In the genomic region with DNA sequence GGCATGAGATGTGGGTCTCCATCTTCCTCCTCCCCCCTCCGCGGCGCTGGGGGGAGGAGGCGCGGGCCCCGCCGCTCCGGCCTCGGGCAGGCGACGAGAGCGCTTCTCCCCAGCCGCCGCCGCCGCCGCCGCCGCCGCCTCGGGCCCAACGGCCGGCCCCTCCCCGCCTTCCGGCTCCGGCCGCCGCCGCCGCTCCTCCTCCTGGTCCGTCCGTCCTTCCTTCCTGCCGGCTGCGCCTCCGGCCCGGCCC, we compare ENCODE assay signal across 8 cellular contexts. TPM values are rescaled to one million over a fixed set of nuclear protein-coding genes. Genes with fewer than 3 reads are reported as not detected.
A peak's percentile ranks its signal among the peaks of the same experiment; 100 is the strongest.
DNase-seq lines count a peak whose midpoint lies in the region; ATAC-seq and TF ChIP-seq lines count a peak whose summit lies in the region.

No MANE protein-coding gene starts in this region.

- peak overlapping the region; percentile 92 for H3K18ac ChIP-seq in neuronal stem cell (ENCODE audit: low read length)

- peak; percentile 70 for DNase-seq in activated CD4-positive, alpha-beta T cell treated with anti-CD3 and anti-CD28 coated beads for 48 hours
- DNase-seq in activated CD4-positive, alpha-beta T cell treated with anti-CD3 and anti-CD28 coated beads, Interleukin-2, amount 50 U/mL, for 4 hours, result no peak
- DNase-seq in GM23338 (ENCODE audit: low spot score) (peak; percentile 75), UCSD-AML1 (lab: John Stamatoyannopoulos, UW; ENCODE audit: unreplicated experiment) (peak; percentile 81), fibroblast of lung (ENCODE audit: low read depth in 2 of 2) (peak in 1 of 2 donors; percentile 64), neuronal stem cell (ENCODE audit: low spot score) (no peak)
- DNase-seq in stimulated activated naive CD4-positive, alpha-beta T cell treated with Interleukin-2 at 50 U/mL for 16 hours (lab: John Stamatoyannopoulos, UW), result no peak

- peaks cover 4% of the 10 kb centered on the region; the same call in 1 of the 3 replicates for H3K36me3 Mint-ChIP-seq in GM23338 (ENCODE audit: low read depth)

- no peak overlapping the region for H3K4ac ChIP-seq in neuronal stem cell (ENCODE audit: low read length)

- H3K4me3 ChIP-seq in GM23338 (peak overlapping the region; percentile 65), KMS-11 (IDR thresholded peaks at IDR 0.05; ENCODE audit: insufficient read depth, low read depth, low read length) (no peak overlapping the region), fibroblast of lung (replicated peaks in 1 of 4; ENCODE audit: control extremely low read depth in 1 of 4, insufficient read depth in 1 of 4, low read depth in 3 of 4, low read length in 4 of 4) (peak overlapping the region; percentile 40 to 76 (median 72)), neuronal stem cell (ENCODE audit: low read length in 2 of 2) (peak overlapping the region; percentile 81 to 93)

- peak overlapping the region; percentile 92 for H2AK5ac ChIP-seq in neuronal stem cell (ENCODE audit: low read depth, low read length)

- H3K27me3 ChIP-seq in GM23338 (ENCODE audit: insufficient read depth) (peaks cover 79% of the 10 kb centered on the region), KMS-11 (ENCODE audit: insufficient read depth, low read depth) (no peaks in the 10 kb centered on the region), fibroblast of lung (ENCODE audit: control insufficient read depth, insufficient read depth, low read length) (no peaks in the 10 kb centered on the region), neuronal stem cell (ENCODE audit: control insufficient read depth in 3 of 3, insufficient read depth in 3 of 3, low read depth in 1 of 3, low read length in 3 of 3) (peaks cover 0 to 32% (median 0%) of the 10 kb centered on the region in 3 experiments)

- H3F3A ChIP-seq in GM23338 (replicated peaks; ENCODE audit: low read depth), result peaks cover 31% of the 10 kb centered on the region

- H3K79me2 ChIP-seq in GM23338 (replicated peaks; ENCODE audit: insufficient read depth) (peaks cover 16% of the 10 kb centered on the region; the same call in 1 of the 2 replicates), KMS-11 (ENCODE audit: insufficient read depth, low read depth) (peaks cover 83% of the 10 kb centered on the region), fibroblast of lung (ENCODE audit: control insufficient read depth, insufficient read depth, low read length) (peaks cover 76% of the 10 kb centered on the region)

- H4K8ac ChIP-seq in neuronal stem cell (ENCODE audit: low read depth, low read length), result no peak overlapping the region

- no peak overlapping the region for H3K27ac Mint-ChIP-seq in GM23338

- H3K4me1 Mint-ChIP-seq in GM23338, result peaks cover 47% of the 10 kb centered on the region

- peaks cover 8% of the 10 kb centered on the region for H3K79me1 ChIP-seq in neuronal stem cell (ENCODE audit: low read depth, low read length)

- H3K9me3 Mint-ChIP-seq in GM23338, result no peaks in the 10 kb centered on the region; the same call in 2 of the 3 replicates

- H2BK5ac ChIP-seq in neuronal stem cell (ENCODE audit: low read length), result peak overlapping the region; percentile 95

- peaks cover 77% of the 10 kb centered on the region for H3K27me3 Mint-ChIP-seq in GM23338 (ENCODE audit: insufficient read depth, low read depth, poor library complexity)

- H3K36me3 ChIP-seq in GM23338 (ENCODE audit: insufficient read depth), result no peaks in the 10 kb centered on the region
- no peaks in the 10 kb centered on the region for H3K36me3 ChIP-seq in KMS-11 (ENCODE audit: insufficient read depth)
- peaks cover 2% of the 10 kb centered on the region for H3K36me3 ChIP-seq in fibroblast of lung (ENCODE audit: control insufficient read depth, insufficient read depth, low read length)
- peaks cover 0 to 6% of the 10 kb centered on the region in 2 donors for H3K36me3 ChIP-seq in neuronal stem cell (replicated peaks in 1 of 2; ENCODE audit: control insufficient read depth in 2 of 2, insufficient read depth in 2 of 2, low read length in 2 of 2)

- H3K9me2 ChIP-seq in GM23338 (ENCODE audit: insufficient read depth), result no peaks in the 10 kb centered on the region

- H3K9ac ChIP-seq in KMS-11 (peak overlapping the region; percentile 77), fibroblast of lung (ENCODE audit: insufficient read depth, low read length) (peak overlapping the region; percentile 18), neuronal stem cell (ENCODE audit: low read depth, low read length, poor library complexity) (peak overlapping the region; percentile 100)

- TF ChIP-seq CTCF in GM23338 (conservative IDR thresholded peaks at IDR 0.05; ENCODE audit: low read depth in 2 of 2) (no peak), KMS-11 (conservative IDR thresholded peaks at IDR 0.05; ENCODE audit: low read depth, low read length) (no peak), fibroblast of lung (conservative IDR thresholded peaks at IDR 0.05 in 1 of 2, IDR thresholded peaks at IDR 0.05 in 1 of 2; ENCODE audit: low read depth in 1 of 2, low read length in 2 of 2) (no peak)

- peak overlapping the region; percentile 79 for H4K91ac ChIP-seq in neuronal stem cell (ENCODE audit: low read depth, low read length, poor library complexity)

- H2BK15ac ChIP-seq in neuronal stem cell (ENCODE audit: low read length), result no peak overlapping the region

- H3K4me3 Mint-ChIP-seq in GM23338, result peak overlapping the region; percentile 79; the same call in 1 of the 3 replicates

- H3K4me2 ChIP-seq in GM23338 (peak overlapping the region; percentile 76), KMS-11 (peak overlapping the region; percentile 99; the same call in 1 of the 2 replicates), fibroblast of lung (ENCODE audit: extremely low read depth, insufficient read depth, low read length) (peak overlapping the region; percentile 98), neuronal stem cell (ENCODE audit: insufficient read depth, low read length, poor library complexity, severe bottlenecking) (peak overlapping the region; percentile 90)

- H3K14ac ChIP-seq in neuronal stem cell (ENCODE audit: low read length), result peak overlapping the region; percentile 65

- no peak overlapping the region for H2BK12ac ChIP-seq in neuronal stem cell (ENCODE audit: low read length)

- H2BK120ac ChIP-seq in neuronal stem cell (ENCODE audit: low read depth, low read length), result no peak overlapping the region

- WGBS in neuronal stem cell (ENCODE audit: extremely low coverage in 2 of 2, insufficient read length in 2 of 2, insufficient replicate concordance in 1 of 2), 2 donors, result no CpG with 5 or more reads among the region's 36 CpGs

- H3K23ac ChIP-seq in neuronal stem cell (ENCODE audit: low read depth, low read length, poor library complexity), result peak overlapping the region; percentile 94

- ATAC-seq in GM23338, result peak; percentile 4; the same call in 2 of the 3 replicates

- H3K4me1 ChIP-seq in GM23338 (ENCODE audit: insufficient read depth), result peaks cover 30% of the 10 kb centered on the region
- H3K4me1 ChIP-seq in KMS-11 (ENCODE audit: low read depth, poor library complexity, severe bottlenecking), result peaks cover 63% of the 10 kb centered on the region
- H3K4me1 ChIP-seq in fibroblast of lung (ENCODE audit: control insufficient read depth, extremely low read depth, insufficient read depth, low read length), result peaks cover 17% of the 10 kb centered on the region
- peaks cover 10 to 50% of the 10 kb centered on the region in 2 donors for H3K4me1 ChIP-seq in neuronal stem cell (ENCODE audit: control insufficient read depth in 2 of 2, insufficient read depth in 1 of 2, low read depth in 1 of 2, low read length in 2 of 2)

- H4K20me1 ChIP-seq in GM23338 (replicated peaks; ENCODE audit: insufficient read depth) (peaks cover 11% of the 10 kb centered on the region), KMS-11 (ENCODE audit: insufficient read depth) (peaks cover 17% of the 10 kb centered on the region), fibroblast of lung (ENCODE audit: control insufficient read depth, extremely low read depth, insufficient read depth, low read length) (peaks cover 2% of the 10 kb centered on the region)

- H2AFZ ChIP-seq in GM23338 (no peak overlapping the region), KMS-11 (ENCODE audit: low read depth) (peak overlapping the region; percentile 29; the same call in 1 of the 2 replicates), fibroblast of lung (ENCODE audit: low read length) (no peak overlapping the region), neuronal stem cell (ENCODE audit: low read length) (peak overlapping the region; percentile 96)

- H3K9me3 ChIP-seq in fibroblast of lung (ENCODE audit: control insufficient read depth, insufficient read depth, low read depth, low read length) (no peaks in the 10 kb centered on the region), neuronal stem cell (replicated peaks in 1 of 2; ENCODE audit: control insufficient read depth in 2 of 2, insufficient read depth in 1 of 2, low read depth in 1 of 2, low read length in 2 of 2) (no peaks in the 10 kb centered on the region)

- no peak overlapping the region for H3K27ac ChIP-seq in GM23338 (ENCODE audit: low read depth)
- peak overlapping the region; percentile 89 for H3K27ac ChIP-seq in KMS-11
- H3K27ac ChIP-seq in fibroblast of lung (ENCODE audit: insufficient read depth, low read length), result no peak overlapping the region
- H3K27ac ChIP-seq in neuronal stem cell (replicated peaks; ENCODE audit: low read length), result peak overlapping the region; percentile 88

TF ChIP-seq in GM23338, 12 proteins besides CTCF, POLR2A, EP300 and RAD21 (continues in another document):
- TF ChIP-seq EZH2 (IDR thresholded peaks at IDR 0.05; ENCODE audit: low read depth, unreplicated experiment) (no peak), STAT1 (IDR thresholded peaks at IDR 0.05; ENCODE audit: unreplicated experiment) (no peak)

RNA-seq across cellular contexts. Expression of a gene that starts 0.4 kb away (rescaled TPM):
- 9.1 and 9.4 TPM in 2 replicates for total RNA-seq in GM23338 (2014; rRNA removed; shearing (Covaris generic))
- polyA plus RNA-seq in GM23338 (2016; fragmentation: Nextera tagmentation; extraction: Ambion mirVana), result 0.40 and 0.74 TPM in 2 replicates
- total RNA-seq in fibroblast of lung, result 6.4 TPM in 2 replicates
- polyA plus RNA-seq in fibroblast of lung, result 2.6 and 3.7 TPM in 2 replicates
- 3.0 and 4.7 TPM in 2 replicates for polyA plus RNA-seq in fibroblast of lung (2012)
- 5.9 and 6.7 TPM in 2 replicates for polyA minus RNA-seq in fibroblast of lung (ENCODE audit: low replicate concordance)
- 34.2 TPM for polyA plus RNA-seq in neuronal stem cell (2013, experiment 1 of 2)
- polyA plus RNA-seq in neuronal stem cell (2013, experiment 2 of 2), result 33.4 TPM

RNA-seq across cellular contexts. Expression of a gene that starts 35.1 kb away (rescaled TPM):
- 1.0 and 2.7 TPM in 2 replicates for total RNA-seq in GM23338 (2014; rRNA removed; shearing (Covaris generic))
- 0.87 and 1.4 TPM in 2 replicates for polyA plus RNA-seq in GM23338 (2016; fragmentation: Nextera tagmentation; extraction: Ambion mirVana)
- 40.3 and 105 TPM in 2 replicates for total RNA-seq in fibroblast of lung
- 46.9 and 86.1 TPM in 2 replicates for polyA plus RNA-seq in fibroblast of lung
- polyA plus RNA-seq in fibroblast of lung (2012), result 61.7 and 116 TPM in 2 replicates
- polyA minus RNA-seq in fibroblast of lung (ENCODE audit: low replicate concordance), result 62.7 and 175 TPM in 2 replicates
- 74.9 TPM for polyA plus RNA-seq in neuronal stem cell (2013, experiment 1 of 2)
- 74.2 TPM for polyA plus RNA-seq in neuronal stem cell (2013, experiment 2 of 2)

Comparison
In these comparisons a context has a peak if more than half of its experiments do, and no peak if none do; other contexts are left out.
1. DNase-seq: peak in activated CD4-positive, alpha-beta T cell treated with anti-CD3 and anti-CD28 coated beads for 48 hours (single experiment), GM23338 (single experiment) and UCSD-AML1 (single experiment); none in activated CD4-positive, alpha-beta T cell treated with anti-CD3 and anti-CD28 coated beads, Interleukin-2, amount 50 U/mL, for 4 hours (0 of 2), neuronal stem cell (single experiment) and stimulated activated naive CD4-positive, alpha-beta T cell treated with Interleukin-2 at 50 U/mL for 16 hours (single experiment).
2. H2AFZ ChIP-seq: peak in KMS-11 (single experiment) and neuronal stem cell (single experiment); none in GM23338 (single experiment) and fibroblast of lung (single experiment).
3. H3K27ac ChIP-seq: peak in KMS-11 (single experiment) and neuronal stem cell (single experiment); none in GM23338 (single experiment) and fibroblast of lung (single experiment).
4. H3K9ac ChIP-seq: peak in every context shown above with its lines; median percentile 100 in neuronal stem cell; 77 in KMS-11; 18 in fibroblast of lung.
5. RNA of a gene that starts 35.1 kb away (total RNA-seq): 40.3 to 105 TPM in fibroblast of lung; 1.0 to 2.7 TPM in GM23338; every median in the first group is over 10 times any median in the second.
6. Peak in every context shown above with its lines, with median percentiles within 50 percentile points of each other: H3K4me2 ChIP-seq.